In the genomic region with DNA sequence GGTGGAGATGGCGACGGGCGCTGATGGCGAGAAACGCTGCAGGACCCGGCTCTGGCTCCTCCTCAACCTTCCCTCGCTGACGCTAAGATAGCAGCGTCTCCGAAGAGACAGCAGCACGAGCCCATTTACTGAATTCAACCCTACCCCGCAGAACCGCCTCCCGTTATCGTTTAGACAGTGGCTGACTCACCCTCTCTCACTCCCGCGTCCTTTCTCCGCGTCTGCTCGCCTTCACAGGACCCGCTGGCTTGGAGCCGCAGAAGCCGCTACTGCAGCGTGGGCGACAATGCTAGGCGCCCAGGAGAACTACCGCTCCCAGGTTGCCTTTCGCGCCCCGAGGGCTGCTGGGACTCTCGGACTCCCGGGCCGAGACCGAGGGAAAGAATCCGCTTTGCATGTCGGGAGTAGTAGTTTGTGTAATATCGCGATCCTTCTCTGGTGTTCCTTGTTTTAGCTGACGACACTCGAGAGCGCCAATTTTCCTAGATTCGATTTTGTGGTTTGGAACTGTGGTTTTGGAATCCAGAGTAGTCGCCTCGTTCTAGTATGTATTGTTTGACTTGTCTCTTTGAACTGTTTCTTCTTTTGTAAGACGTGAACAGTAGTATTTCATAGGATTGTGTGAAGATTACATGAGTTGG, we compare ENCODE assay signal across 1 cellular context.
TF ChIP-seq lines count a peak whose summit lies in the region.

KBTBD6 (minus strand) TSS at position 291 of the 641 bp plus-strand sequence. CDS start 291 bp downstream, outside the sequence.

TF ChIP-seq in K562, 482 proteins besides CTCF, POLR2A, EP300 and RAD21 (continued from another document and continues in another):
- TF ChIP-seq ZNF395 (CRISPR knock-in tag; IDR thresholded peaks at IDR 0.05) (peak; percentile 80), HMGXB4 (CRISPR knock-in tag; IDR thresholded peaks at IDR 0.05) (no peak), POLR2H (tag; IDR thresholded peaks at IDR 0.05; ENCODE audit: low read depth) (peak; percentile 78), SMAD4 (CRISPR knock-in tag; conservative IDR thresholded peaks at IDR 0.05) (peak; percentile 64; the same call in 1 of the 2 replicates), DACH1 (IDR thresholded peaks at IDR 0.05; ENCODE audit: partially characterized antibody) (peak; percentile 16), MTA1 (IDR thresholded peaks at IDR 0.05; ENCODE audit: borderline replicate concordance) (peak; percentile 96), CHAMP1 (IDR thresholded peaks at IDR 0.05) (peak; percentile 67; the same call in 1 of the 2 replicates), CC2D1A (IDR thresholded peaks at IDR 0.05) (peak; percentile 52; the same call in 1 of the 2 replicates), CBFA2T3 (IDR thresholded peaks at IDR 0.05) (peak; percentile 37), NCOR1 (IDR thresholded peaks at IDR 0.05) (peak; percentile 34; the same call in 1 of the 2 replicates), MAZ (CRISPR knock-in tag; conservative IDR thresholded peaks at IDR 0.05 in 1 of 2, IDR thresholded peaks at IDR 0.05 in 1 of 2) (peak in 1 of 2 experiments; percentile 23; a peak in 1 of 4 replicates), HMGN3 (IDR thresholded peaks at IDR 0.05; ENCODE audit: borderline replicate concordance, extremely low read depth, insufficient read length, low read depth, low read length) (peak; percentile 43), HEY1 (CRISPR knock-in tag; IDR thresholded peaks at IDR 0.05; ENCODE audit: borderline replicate concordance) (no peak), SMARCE1 (IDR thresholded peaks at IDR 0.05) (peak; percentile 66; the same call in 1 of the 2 replicates), TAF7 (tag; IDR thresholded peaks at IDR 0.05) (no peak), TEAD2 (tag; IDR thresholded peaks at IDR 0.05) (no peak), NR2C2 (CRISPR knock-in tag; IDR thresholded peaks at IDR 0.05) (no peak; the same call in 1 of the 2 replicates), NR2C2 (tag; IDR thresholded peaks at IDR 0.05) (peak; percentile 76; the same call in 1 of the 2 replicates), HNRNPLL (IDR thresholded peaks at IDR 0.05; ENCODE audit: low read depth, low read length, poor library complexity, severe bottlenecking) (peak; percentile 59), ESRRA (IDR thresholded peaks at IDR 0.05; ENCODE audit: borderline replicate concordance, low read depth) (peak; percentile 93; the same call in 1 of the 2 replicates), ZNF644 (tag; IDR thresholded peaks at IDR 0.05; ENCODE audit: low read depth) (peak; percentile 94), CREB1 (IDR thresholded peaks at IDR 0.05) (peak; percentile 93), CREB1 (CRISPR knock-in tag; IDR thresholded peaks at IDR 0.05) (peak; percentile 93), ARID1B (IDR thresholded peaks at IDR 0.05) (peak; percentile 74), MAX (CRISPR knock-in tag; IDR thresholded peaks at IDR 0.05) (peak; percentile 38), ID3 (CRISPR knock-in tag; IDR thresholded peaks at IDR 0.05) (no peak), ID3 (tag; IDR thresholded peaks at IDR 0.05) (peak; percentile 21; the same call in 1 of the 2 replicates), MITF (IDR thresholded peaks at IDR 0.05) (0 out of 2 replicates have a peak, but pooled peaks have one; percentile 26), MTA3 (IDR thresholded peaks at IDR 0.05; ENCODE audit: borderline replicate concordance) (peak; percentile 68; the same call in 1 of the 2 replicates), HDAC1 (IDR thresholded peaks at IDR 0.05) (peak in 1 of 2 experiments; percentile 62; a peak in 1 of 4 replicates), ZNF695 (CRISPR knock-in tag; IDR thresholded peaks at IDR 0.05) (no peak), MECOM (CRISPR knock-in tag; IDR thresholded peaks at IDR 0.05) (no peak), FOXJ2 (tag; IDR thresholded peaks at IDR 0.05) (no peak), JUND (IDR thresholded peaks at IDR 0.05; ENCODE audit: borderline replicate concordance, low read depth, low read length) (peak; percentile 96), JUND (tag; IDR thresholded peaks at IDR 0.05; ENCODE audit: borderline replicate concordance, low read depth, low read length) (peak; percentile 91; the same call in 2 of the 3 replicates), ZBTB33 (CRISPR knock-in tag; IDR thresholded peaks at IDR 0.05) (0 out of 2 replicates have a peak, but pooled peaks have one; percentile 9), RCOR1 (IDR thresholded peaks at IDR 0.05; ENCODE audit: borderline replicate concordance in 1 of 2, low read depth in 2 of 2, low read length in 2 of 2) (0 out of 4 replicates have a peak, but pooled peaks of 1 of the 2 experiments have one; percentile 4)
- TF ChIP-seq, protein P1, sequence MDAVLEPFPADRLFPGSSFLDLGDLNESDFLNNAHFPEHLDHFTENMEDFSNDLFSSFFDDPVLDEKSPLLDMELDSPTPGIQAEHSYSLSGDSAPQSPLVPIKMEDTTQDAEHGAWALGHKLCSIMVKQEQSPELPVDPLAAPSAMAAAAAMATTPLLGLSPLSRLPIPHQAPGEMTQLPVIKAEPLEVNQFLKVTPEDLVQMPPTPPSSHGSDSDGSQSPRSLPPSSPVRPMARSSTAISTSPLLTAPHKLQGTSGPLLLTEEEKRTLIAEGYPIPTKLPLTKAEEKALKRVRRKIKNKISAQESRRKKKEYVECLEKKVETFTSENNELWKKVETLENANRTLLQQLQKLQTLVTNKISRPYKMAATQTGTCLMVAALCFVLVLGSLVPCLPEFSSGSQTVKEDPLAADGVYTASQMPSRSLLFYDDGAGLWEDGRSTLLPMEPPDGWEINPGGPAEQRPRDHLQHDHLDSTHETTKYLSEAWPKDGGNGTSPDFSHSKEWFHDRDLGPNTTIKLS (IDR thresholded peaks at IDR 0.05; ENCODE audit: borderline replicate concordance, low read depth) = peak; percentile 93
- TF ChIP-seq, protein P2, sequence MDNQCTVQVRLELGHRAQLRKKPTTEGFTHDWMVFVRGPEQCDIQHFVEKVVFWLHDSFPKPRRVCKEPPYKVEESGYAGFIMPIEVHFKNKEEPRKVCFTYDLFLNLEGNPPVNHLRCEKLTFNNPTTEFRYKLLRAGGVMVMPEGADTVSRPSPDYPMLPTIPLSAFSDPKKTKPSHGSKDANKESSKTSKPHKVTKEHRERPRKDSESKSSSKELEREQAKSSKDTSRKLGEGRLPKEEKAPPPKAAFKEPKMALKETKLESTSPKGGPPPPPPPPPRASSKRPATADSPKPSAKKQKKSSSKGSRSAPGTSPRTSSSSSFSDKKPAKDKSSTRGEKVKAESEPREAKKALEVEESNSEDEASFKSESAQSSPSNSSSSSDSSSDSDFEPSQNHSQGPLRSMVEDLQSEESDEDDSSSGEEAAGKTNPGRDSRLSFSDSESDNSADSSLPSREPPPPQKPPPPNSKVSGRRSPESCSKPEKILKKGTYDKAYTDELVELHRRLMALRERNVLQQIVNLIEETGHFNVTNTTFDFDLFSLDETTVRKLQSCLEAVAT (IDR thresholded peaks at IDR 0.05) = peak in 1 of 2 experiments; percentile 94; a peak in 2 of 4 replicates
- TF ChIP-seq, protein P3, sequence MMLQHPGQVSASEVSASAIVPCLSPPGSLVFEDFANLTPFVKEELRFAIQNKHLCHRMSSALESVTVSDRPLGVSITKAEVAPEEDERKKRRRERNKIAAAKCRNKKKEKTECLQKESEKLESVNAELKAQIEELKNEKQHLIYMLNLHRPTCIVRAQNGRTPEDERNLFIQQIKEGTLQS (IDR thresholded peaks at IDR 0.05) = peak; percentile 90
- TF ChIP-seq, protein P3 (CRISPR knock-in tag; conservative IDR thresholded peaks at IDR 0.05) = no peak
- TF ChIP-seq, protein P4, sequence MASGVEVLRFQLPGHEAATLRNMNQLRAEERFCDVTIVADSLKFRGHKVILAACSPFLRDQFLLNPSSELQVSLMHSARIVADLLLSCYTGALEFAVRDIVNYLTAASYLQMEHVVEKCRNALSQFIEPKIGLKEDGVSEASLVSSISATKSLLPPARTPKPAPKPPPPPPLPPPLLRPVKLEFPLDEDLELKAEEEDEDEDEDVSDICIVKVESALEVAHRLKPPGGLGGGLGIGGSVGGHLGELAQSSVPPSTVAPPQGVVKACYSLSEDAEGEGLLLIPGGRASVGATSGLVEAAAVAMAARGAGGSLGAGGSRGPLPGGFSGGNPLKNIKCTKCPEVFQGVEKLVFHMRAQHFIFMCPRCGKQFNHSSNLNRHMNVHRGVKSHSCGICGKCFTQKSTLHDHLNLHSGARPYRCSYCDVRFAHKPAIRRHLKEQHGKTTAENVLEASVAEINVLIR (CRISPR knock-in tag; IDR thresholded peaks at IDR 0.05) = peak; percentile 71
- TF ChIP-seq, protein P5, sequence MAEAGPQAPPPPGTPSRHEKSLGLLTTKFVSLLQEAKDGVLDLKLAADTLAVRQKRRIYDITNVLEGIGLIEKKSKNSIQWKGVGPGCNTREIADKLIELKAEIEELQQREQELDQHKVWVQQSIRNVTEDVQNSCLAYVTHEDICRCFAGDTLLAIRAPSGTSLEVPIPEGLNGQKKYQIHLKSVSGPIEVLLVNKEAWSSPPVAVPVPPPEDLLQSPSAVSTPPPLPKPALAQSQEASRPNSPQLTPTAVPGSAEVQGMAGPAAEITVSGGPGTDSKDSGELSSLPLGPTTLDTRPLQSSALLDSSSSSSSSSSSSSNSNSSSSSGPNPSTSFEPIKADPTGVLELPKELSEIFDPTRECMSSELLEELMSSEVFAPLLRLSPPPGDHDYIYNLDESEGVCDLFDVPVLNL (CRISPR knock-in tag; IDR thresholded peaks at IDR 0.05; ENCODE audit: low read depth) = peak; percentile 78; the same call in 1 of the 2 replicates
